Comparison of ENCODE assay signal across 27 cellular contexts in the genomic region with DNA sequence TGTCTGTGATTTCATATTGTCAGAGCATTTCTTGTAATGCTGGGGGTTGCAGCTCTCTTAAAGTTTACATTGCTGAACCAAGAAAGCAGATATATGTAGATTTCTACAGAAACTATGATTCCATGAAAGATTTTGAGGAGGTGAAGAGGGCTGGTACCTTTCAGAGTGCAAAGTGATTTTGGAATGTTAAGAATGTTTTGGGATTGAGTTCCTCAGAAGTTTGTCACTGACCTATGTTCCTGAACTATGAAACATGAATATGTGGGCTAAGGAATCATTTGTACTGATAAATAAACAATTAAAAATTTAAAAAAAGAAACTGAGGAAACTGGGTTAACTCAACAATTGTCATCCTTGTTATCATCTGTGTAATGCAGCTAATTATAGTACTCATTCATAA. TPM values are rescaled to one million over a fixed set of nuclear protein-coding genes. Genes with fewer than 3 reads are reported as not detected.
DNase-seq lines count a peak whose midpoint lies in the region; ATAC-seq, FAIRE-seq and TF ChIP-seq lines count a peak whose summit lies in the region.
"Had no signal": no experiment of that assay in that cellular context is flagged by ENCODE, and none has a peak within 500 bp of the region (broad histone marks: within the 10 kb centered on the region; RNA-seq: fewer than 3 reads in every experiment).

No MANE protein-coding gene starts in this region.

- no peak for TF ChIP-seq CTCF in endothelial cell of umbilical vein (IDR thresholded peaks at IDR 0.05; ENCODE audit: extremely low read depth in 1 of 2, insufficient read depth in 1 of 2, low read depth in 1 of 2, low read length in 2 of 2)

- no peak for ATAC-seq in GM21526 (IDR thresholded peaks at IDR 0.05; ENCODE audit: low FRiP score, unreplicated experiment)
- ATAC-seq: gastroesophageal sphincter; GM23338; naive thymus-derived CD8-positive, alpha-beta T cell; stimulated activated memory B cell treated with anti-CD40 and anti-IgM and Interleukin-4, amounts not matched to agents 10 μg/mL and 1 μg/mL and 100 μg/mL, for 72 hours had no signal

- CTCF ChIA-PET in endothelial cell of umbilical vein (lab: Charles Lee), result interaction anchor here (0.7 to 1.5 kb wide), 3 partner anchors 9 to 140 kb away, joined by 3 to 4 read pairs (median 3); partner anchors contain the start of gene CHIC2

- no peak overlapping the region for H2AFZ ChIP-seq in endothelial cell of umbilical vein (ENCODE audit: low read depth, low read length)
- H2AFZ ChIP-seq: GM23338 had no signal

- TF ChIP-seq POLR2A in endothelial cell of umbilical vein (IDR thresholded peaks at IDR 0.05; ENCODE audit: low read depth, low read length), result no peak

- no peaks in the 10 kb centered on the region for H3K27me3 ChIP-seq in endothelial cell of umbilical vein (ENCODE audit: control insufficient read depth in 2 of 2, insufficient read depth in 2 of 2, low read length in 2 of 2)

- H3K36me3 ChIP-seq in endothelial cell of umbilical vein (ENCODE audit: control insufficient read depth in 2 of 2, extremely low read depth in 1 of 2, insufficient read depth in 2 of 2, low read length in 2 of 2), result no peaks in the 10 kb centered on the region
- H3K36me3 ChIP-seq: esophagus muscularis mucosa, gastroesophageal sphincter, left ventricle myocardium inferior had no signal

- BruUV-seq in endothelial cell of umbilical vein (replicated peaks; lab: Mats Ljungman, UMichigan), result no TSS peak

- H3K4me3 ChIP-seq in endothelial cell of umbilical vein (replicated peaks in 1 of 3; ENCODE audit: insufficient read depth in 1 of 3, low read depth in 1 of 3, low read length in 3 of 3), result no peak overlapping the region
- H3K4me3 ChIP-seq: esophagus muscularis mucosa, gastroesophageal sphincter, GM23338, left ventricle myocardium inferior had no signal

- H3K9me1 ChIP-seq in endothelial cell of umbilical vein (replicated peaks; ENCODE audit: control insufficient read depth, extremely low read depth, insufficient read depth, low read length), result no peaks in the 10 kb centered on the region

- H3K9ac ChIP-seq in endothelial cell of umbilical vein (replicated peaks; ENCODE audit: extremely low read depth, insufficient read depth, low read length), result no peak overlapping the region

- peaks cover 30% of the 10 kb centered on the region for H3K4me1 ChIP-seq in endothelial cell of umbilical vein (ENCODE audit: control insufficient read depth, extremely low read depth, insufficient read depth, low read length)
- H3K4me1 ChIP-seq: gastroesophageal sphincter, left ventricle myocardium inferior had no signal

- DNase-seq in ELR (ENCODE audit: low read depth), result peak; percentile 54
- DNase-seq in NCI-H226, result peak; percentile 29
- DNase-seq in endothelial cell of umbilical vein (ENCODE audit: low read depth, low spot score), result peak; percentile 38
- peak; percentile 54 for DNase-seq in renal cortical epithelial cell (ENCODE audit: low read depth)
- DNase-seq in amniotic stem cell (lab: John Stamatoyannopoulos, UW), result no peak
- no peak for DNase-seq in activated gamma-delta T cell (lab: John Stamatoyannopoulos, UW)
- DNase-seq: activated CD4-positive, alpha-beta memory T cell treated with anti-CD3 and anti-CD28 coated beads, Interleukin-2, amount 10 ng/mL, durations not matched to agents 7 days and 5 days; activated effector memory CD4-positive, alpha-beta T cell treated with Interleukin-2 at 50 U/mL for 16 hours; CD4-positive, alpha-beta memory T cell; effector CD4-positive, alpha-beta T cell; hippocampal formation; immature natural killer cell; left ventricle myocardium inferior; naive thymus-derived CD8-positive, alpha-beta T cell; NCI-H1105 treated with DMSO at 0.1 percent for 48 hours; NCI-H2029; NCI-H748 treated with DMSO at 0.1 percent for 48 hours; occipital lobe; retina; Right ventricle myocardium superior had no signal

- H3K27ac ChIP-seq in endothelial cell of umbilical vein (ENCODE audit: insufficient read depth, low read depth, low read length), result peak overlapping the region; percentile 66
- H3K27ac ChIP-seq: esophagus muscularis mucosa, gastroesophageal sphincter, left ventricle myocardium inferior had no signal

- dilution Hi-C loops in endothelial cell of umbilical vein (cut with MboI; ENCODE audit: extremely low pct_ligation_motif_present, low sequenced_read_pairs), result no loop called here

- intact Hi-C loops in endothelial cell of umbilical vein (cut with micrococcal nuclease), result loop anchor here (1.0 to 2.0 kb wide), 2 partner anchors 10 to 82 kb away; no protein-coding TSS in a partner anchor

- POLR2A ChIA-PET in endothelial cell of umbilical vein (lab: Charles Lee), result interaction anchor here (0.9 to 1.0 kb wide), 2 partner anchors 10 to 14 kb away, joined by 3 to 7 read pairs; no protein-coding TSS in a partner anchor

- no peak for FAIRE-seq in endothelial cell of umbilical vein (lab: Jason Lieb, UNC)

- no peaks in the 10 kb centered on the region for H4K20me1 ChIP-seq in endothelial cell of umbilical vein (replicated peaks; ENCODE audit: control insufficient read depth, extremely low read depth, insufficient read depth, low read length)

- no peaks in the 10 kb centered on the region for H3K9me3 ChIP-seq in endothelial cell of umbilical vein (replicated peaks; ENCODE audit: control insufficient read depth, insufficient read depth, low read length)
- H3K9me3 ChIP-seq: esophagus muscularis mucosa, gastroesophageal sphincter, left ventricle myocardium inferior had no signal

- no peaks in the 10 kb centered on the region for H3K79me2 ChIP-seq in endothelial cell of umbilical vein (ENCODE audit: control insufficient read depth, insufficient read depth, low read length)

- peak overlapping the region; percentile 61 for H3K4me2 ChIP-seq in endothelial cell of umbilical vein (ENCODE audit: insufficient read depth, low read length)
- H3K4me2 ChIP-seq: GM23338 had no signal

TF ChIP-seq in endothelial cell of umbilical vein, 7 proteins besides CTCF, POLR2A, EP300 and RAD21:
- peak; percentile 49 for TF ChIP-seq JUN (IDR thresholded peaks at IDR 0.05; ENCODE audit: borderline replicate concordance, insufficient read depth, insufficient read length, low read depth)
- peak; percentile 31 for TF ChIP-seq FOS (IDR thresholded peaks at IDR 0.05; ENCODE audit: borderline replicate concordance, insufficient read depth, low read length)
- no peak for TF ChIP-seq GATA2 (IDR thresholded peaks at IDR 0.05; ENCODE audit: insufficient read depth, insufficient read length, low read depth, low read length)

RNA-seq across cellular contexts. Expression of gene CHIC2, which starts 12.3 kb away (rescaled TPM):
- total RNA-seq in endothelial cell of umbilical vein, result 43.3 and 43.8 TPM in 2 replicates
- polyA plus RNA-seq in endothelial cell of umbilical vein, result 23.3 and 27.4 TPM in 2 replicates
- polyA plus RNA-seq in endothelial cell of umbilical vein (2011; cell fraction: cytosol; rRNA removed), result 28.1 and 28.7 TPM in 2 replicates
- polyA plus RNA-seq in endothelial cell of umbilical vein (2011; cell fraction: nucleus; rRNA removed), result 19.1 and 26.2 TPM in 2 replicates
- 25.7 and 33.2 TPM in 2 replicates for polyA plus RNA-seq in endothelial cell of umbilical vein (2012)
- polyA minus RNA-seq in endothelial cell of umbilical vein, result 18.1 and 20.8 TPM in 2 replicates
- 4.4 TPM for polyA minus RNA-seq in endothelial cell of umbilical vein (2011; cell fraction: cytosol; rRNA and poly(A)+ RNA removed)
- polyA minus RNA-seq in endothelial cell of umbilical vein (2011; cell fraction: nucleus; rRNA and poly(A)+ RNA removed), result 59.9 and 90.3 TPM in 2 replicates
- 29.7 and 44.6 TPM in 2 replicates for total RNA-seq in renal cortical epithelial cell

RNA-seq across cellular contexts. Expression of gene GSX2, which starts 23.3 kb away (rescaled TPM):
- not detected in 2 replicates for total RNA-seq in endothelial cell of umbilical vein
- not detected in 2 replicates for polyA plus RNA-seq in endothelial cell of umbilical vein
- not detected in 2 replicates for polyA plus RNA-seq in endothelial cell of umbilical vein (2011; cell fraction: cytosol; rRNA removed)
- polyA plus RNA-seq in endothelial cell of umbilical vein (2011; cell fraction: nucleus; rRNA removed), result not detected in 2 replicates
- not detected in 2 replicates for polyA plus RNA-seq in endothelial cell of umbilical vein (2012)
- not detected in 2 replicates for polyA minus RNA-seq in endothelial cell of umbilical vein
- polyA minus RNA-seq in endothelial cell of umbilical vein (2011; cell fraction: cytosol; rRNA and poly(A)+ RNA removed), result not detected
- not detected in 2 replicates for polyA minus RNA-seq in endothelial cell of umbilical vein (2011; cell fraction: nucleus; rRNA and poly(A)+ RNA removed)
- total RNA-seq in renal cortical epithelial cell, result not detected in 2 replicates
- total RNA-seq: activated CD4-positive, alpha-beta memory T cell treated with anti-CD3 and anti-CD28 coated beads, Interleukin-2, amount 10 ng/mL, durations not matched to agents 7 days and 5 days; CD4-positive, alpha-beta memory T cell; esophagus muscularis mucosa; gastroesophageal sphincter; GM23338; left ventricle myocardium inferior; MCF 10A; mesothelial cell of epicardium; naive thymus-derived CD8-positive, alpha-beta T cell; Right ventricle myocardium superior had no signal
- polyA plus RNA-seq: CD4-positive, alpha-beta memory T cell; immature natural killer cell; naive thymus-derived CD8-positive, alpha-beta T cell had no signal

Comparison
In these comparisons a context has a peak if more than half of its experiments do, and no peak if none do; other contexts are left out.
1. DNase-seq: peak in ELR (single experiment), NCI-H226 (single experiment), endothelial cell of umbilical vein (single experiment) and renal cortical epithelial cell (single experiment); none in amniotic stem cell (single experiment) and activated gamma-delta T cell (single experiment).